In the genomic region with DNA sequence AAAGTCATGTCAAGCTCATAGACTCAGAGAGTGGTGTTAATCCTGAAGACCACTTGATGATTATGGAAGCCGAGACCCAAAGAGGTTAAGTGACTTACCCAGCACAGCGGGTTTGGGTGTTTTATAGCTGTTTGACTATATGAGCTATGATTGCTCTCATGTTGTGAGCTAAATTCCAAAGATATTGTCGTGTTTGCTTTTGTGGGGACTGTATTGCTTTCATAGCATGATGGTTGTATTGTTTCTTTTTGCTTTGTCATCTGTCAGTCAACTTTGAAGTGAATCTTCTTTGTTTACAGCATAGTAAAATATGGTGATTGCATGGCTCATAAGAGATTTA, we compare ENCODE assay signal across 20 cellular contexts. TPM values are rescaled to one million over a fixed set of nuclear protein-coding genes. Genes with fewer than 3 reads are reported as not detected.
DNase-seq lines count a peak whose midpoint lies in the region; ATAC-seq, FAIRE-seq and TF ChIP-seq lines count a peak whose summit lies in the region.
"Had no signal": no experiment of that assay in that cellular context is flagged by ENCODE, and none has a peak within 500 bp of the region (broad histone marks: within the 10 kb centered on the region; RNA-seq: fewer than 3 reads in every experiment).

No MANE protein-coding gene starts in this region.

- no peak for FAIRE-seq in K562 (lab: Jason Lieb, UNC)
- FAIRE-seq: D721Med had no signal

- no peaks in the 10 kb centered on the region for H3K36me3 ChIP-seq in HUES48 (ENCODE audit: control insufficient read depth, insufficient read depth, low read length)
- H3K36me3 ChIP-seq in K562 (ENCODE audit: control insufficient read depth, insufficient read depth, low read length) = peaks cover 9% of the 10 kb centered on the region; the same call in 2 of the 3 replicates
- H3K36me3 ChIP-seq: SJCRH30 had no signal

- peaks cover 31% of the 10 kb centered on the region for H3K4me1 ChIP-seq in HUES48 (ENCODE audit: control insufficient read depth, insufficient read depth, low read length)
- H3K4me1 ChIP-seq in K562 (replicated peaks in 1 of 2; ENCODE audit: control insufficient read depth in 2 of 2, insufficient read depth in 2 of 2, low read length in 2 of 2) = peaks cover 5% of the 10 kb centered on the region in 2 experiments; a peak in 4 of 5 replicates

- BruUV-seq in Calu3 (replicated peaks; lab: Mats Ljungman, UMichigan) = no TSS peak
- BruUV-seq in K562 (replicated peaks; lab: Mats Ljungman, UMichigan) = no TSS peak

- WGBS in K562 (ENCODE audit: insufficient coverage, low coverage, missing lambda C conversion rate) = 83% methylated on average over 3 of the region's 3 CpGs

- no peak for TF ChIP-seq RAD21 in K562 (CRISPR knock-in tag; conservative IDR thresholded peaks at IDR 0.05 in 1 of 2, IDR thresholded peaks at IDR 0.05 in 1 of 2)

- H3K79me2 ChIP-seq in K562 (ENCODE audit: control insufficient read depth, insufficient read depth, low read length) = peaks cover 64% of the 10 kb centered on the region

- H3K27ac ChIP-seq in HUES48 (ENCODE audit: low read depth, low read length) = peak overlapping the region; percentile 40
- no peak overlapping the region for H3K27ac ChIP-seq in K562 (ENCODE audit: extremely low read depth, low read depth, low read length)
- H3K27ac ChIP-seq: SJCRH30 had no signal

- no peak for DNase-seq in Calu3
- no peak for DNase-seq in K562 (ENCODE audit: extremely low read depth in 1 of 4, low spot score in 3 of 4)
- DNase-seq in natural killer cell treated with Interleukin-12 subunit alpha and Interleukin-12 subunit beta and Interleukin-15 and Interleukin-18, amount 100 ng/mL, for 72 hours (ENCODE audit: low spot score) = no peak
- DNase-seq in NCI-H446 treated with DMSO at 0.1 percent for 48 hours (lab: John Stamatoyannopoulos, UW) = no peak
- no peak for DNase-seq in occipital lobe (lab: John Stamatoyannopoulos, UW)
- no peak for DNase-seq in effector CD8-positive, alpha-beta T cell (lab: John Stamatoyannopoulos, UW)
- DNase-seq: ACHN; CD4-positive, alpha-beta T cell; DMS79 treated with DMSO at 0.1 percent for 48 hours; GF-D8; Kasumi-1; NCI-H1105 treated with DMSO at 0.1 percent for 48 hours; NCI-H187 treated with DMSO at 0.1 percent for 48 hours; NCI-H2171; RPMI8226; SJCRH30 had no signal

- peaks cover 15% of the 10 kb centered on the region; the same call in 1 of the 2 replicates for H4K20me1 ChIP-seq in K562 (replicated peaks; ENCODE audit: control insufficient read depth, insufficient read depth, low read length)

- TF ChIP-seq EP300 in K562 (IDR thresholded peaks at IDR 0.05; ENCODE audit: low read length) = no peak

- intact Hi-C loops in Calu3 (cut with micrococcal nuclease; ENCODE audit: unreplicated experiment) = no loop called here
- intact Hi-C loops in K562 (cut with micrococcal nuclease) = no loop called here

- H3K27me3 Mint-ChIP-seq in Calu3 (ENCODE audit: unreplicated experiment) (no peaks in the 10 kb centered on the region), nephron (ENCODE audit: low read depth) (no peaks in the 10 kb centered on the region)
- no peaks in the 10 kb centered on the region for H3K27me3 Mint-ChIP-seq in natural killer cell treated with Interleukin-12 subunit alpha and Interleukin-12 subunit beta and Interleukin-15 and Interleukin-18, amount 100 ng/mL, for 72 hours
- H3K27me3 Mint-ChIP-seq: B cell; CD4-positive, alpha-beta T cell had no signal

- H3K36me3 Mint-ChIP-seq in Calu3 (ENCODE audit: insufficient read depth, unreplicated experiment) = peaks cover 22% of the 10 kb centered on the region
- no peaks in the 10 kb centered on the region for H3K36me3 Mint-ChIP-seq in nephron (ENCODE audit: low read depth)
- no peaks in the 10 kb centered on the region for H3K36me3 Mint-ChIP-seq in natural killer cell treated with Interleukin-12 subunit alpha and Interleukin-12 subunit beta and Interleukin-15 and Interleukin-18, amount 100 ng/mL, for 72 hours

- no peak overlapping the region for H3K4me3 Mint-ChIP-seq in Calu3 (ENCODE audit: low read depth, unreplicated experiment)
- no peak overlapping the region for H3K4me3 Mint-ChIP-seq in nephron
- H3K4me3 Mint-ChIP-seq in natural killer cell treated with Interleukin-12 subunit alpha and Interleukin-12 subunit beta and Interleukin-15 and Interleukin-18, amount 100 ng/mL, for 72 hours = no peak overlapping the region
- H3K4me3 Mint-ChIP-seq: B cell; CD4-positive, alpha-beta T cell had no signal

- POLR2A ChIA-PET in K562 (lab: Yijun Ruan, JAX) = interaction anchor here (0.7 kb wide), 1 partner anchor 26 kb away, joined by 3 read pairs; no protein-coding TSS in a partner anchor

- TF ChIP-seq POLR2A in K562 (conservative IDR thresholded peaks at IDR 0.05) = no peak

- no peak for TF ChIP-seq CTCF in Calu3 (IDR thresholded peaks at IDR 0.05; ENCODE audit: unreplicated experiment)
- no peak for TF ChIP-seq CTCF in K562 (IDR thresholded peaks at IDR 0.05 in 2 of 3, conservative IDR thresholded peaks at IDR 0.05 in 1 of 3; ENCODE audit: insufficient read depth in 2 of 3, low read depth in 1 of 3, low read length in 3 of 3)
- no peak for TF ChIP-seq CTCF in nephron (IDR thresholded peaks at IDR 0.05; ENCODE audit: unreplicated experiment in 3 of 3)

- ATAC-seq in K562 = no peak
- ATAC-seq in natural killer cell treated with Interleukin-12 subunit alpha and Interleukin-12 subunit beta and Interleukin-15 and Interleukin-18, amount 100 ng/mL, for 72 hours = no peak

- H2AFZ ChIP-seq in K562 (ENCODE audit: low read depth, low read length) = no peak overlapping the region

- in situ Hi-C loops in K562 (cut with MboI) = no loop called here

- H3K27ac Mint-ChIP-seq in Calu3 (ENCODE audit: unreplicated experiment) (peak overlapping the region; percentile 98), nephron (peak overlapping the region; percentile 0 to 62 (median 37))
- no peak overlapping the region for H3K27ac Mint-ChIP-seq in natural killer cell treated with Interleukin-12 subunit alpha and Interleukin-12 subunit beta and Interleukin-15 and Interleukin-18, amount 100 ng/mL, for 72 hours
- H3K27ac Mint-ChIP-seq: B cell; CD4-positive, alpha-beta T cell had no signal

- CTCF ChIA-PET in Calu3 (lab: Charles Lee) (interaction anchor here (1.7 kb wide), 1 partner anchor 9 kb away, joined by 12 read pairs; no protein-coding TSS in a partner anchor), K562 (lab: Yijun Ruan, JAX; ENCODE audit: low intra/inter-chr PET ratio) (interaction anchor here (1.3 kb wide), 1 partner anchor 462 kb away, joined by 5 read pairs; no protein-coding TSS in a partner anchor)

- H3K4me1 Mint-ChIP-seq in Calu3 (ENCODE audit: low read depth, unreplicated experiment) (peaks cover 69% of the 10 kb centered on the region), nephron (peaks cover 42% of the 10 kb centered on the region)
- H3K4me1 Mint-ChIP-seq in natural killer cell treated with Interleukin-12 subunit alpha and Interleukin-12 subunit beta and Interleukin-15 and Interleukin-18, amount 100 ng/mL, for 72 hours (ENCODE audit: low read depth in 2 of 2) = peaks cover 50 to 54% of the 10 kb centered on the region in 2 donors

- H3K9me1 ChIP-seq in K562 (ENCODE audit: control insufficient read depth, insufficient read depth, low read length) = no peaks in the 10 kb centered on the region

- H3K9ac ChIP-seq in HUES48 (ENCODE audit: low read depth, low read length) (no peak overlapping the region), K562 (ENCODE audit: insufficient read depth in 1 of 2, low read depth in 2 of 2, low read length in 2 of 2) (no peak overlapping the region)

- H3K27me3 ChIP-seq in HUES48 (ENCODE audit: control insufficient read depth, insufficient read depth, low read length) (no peaks in the 10 kb centered on the region), K562 (ENCODE audit: control insufficient read depth in 2 of 2, insufficient read depth in 2 of 2, low read length in 2 of 2) (no peaks in the 10 kb centered on the region)
- H3K27me3 ChIP-seq: SJCRH30 had no signal

- no peak overlapping the region for H3K4me2 ChIP-seq in K562 (ENCODE audit: insufficient read depth, low read length)

- H3K4me3 ChIP-seq in HUES48 (ENCODE audit: low read depth, low read length) = no peak overlapping the region
- H3K4me3 ChIP-seq in K562 = no peak overlapping the region
- H3K4me3 ChIP-seq: SJCRH30 had no signal

- H3K9me3 Mint-ChIP-seq in Calu3 (ENCODE audit: low read depth, unreplicated experiment) (no peaks in the 10 kb centered on the region), nephron (no peaks in the 10 kb centered on the region)
- no peaks in the 10 kb centered on the region for H3K9me3 Mint-ChIP-seq in natural killer cell treated with Interleukin-12 subunit alpha and Interleukin-12 subunit beta and Interleukin-15 and Interleukin-18, amount 100 ng/mL, for 72 hours
- H3K9me3 Mint-ChIP-seq: CD4-positive, alpha-beta T cell had no signal

- H3K9me3 ChIP-seq in HUES48 (ENCODE audit: control insufficient read depth, insufficient read depth, low read length) (no peaks in the 10 kb centered on the region), K562 (replicated peaks; ENCODE audit: control insufficient read depth, insufficient read depth, low read depth, low read length) (no peaks in the 10 kb centered on the region)
- H3K9me3 ChIP-seq: SJCRH30 had no signal

RNA-seq across cellular contexts. Expression of gene NF2, which starts 23.7 kb away (rescaled TPM):
- total RNA-seq in Calu3 (2022) = 117 and 132 TPM in 2 replicates
- 30.7 and 40.6 TPM in 2 replicates for total RNA-seq in K562 (2011; cell fraction: chromatin; rRNA removed; ENCODE audit: low replicate concordance)
- total RNA-seq in K562 (2011; cell fraction: nucleolus; rRNA removed) = 21.0 and 23.7 TPM in 2 replicates
- total RNA-seq in K562 (2011; cell fraction: nucleoplasm; rRNA removed) = 26.1 and 26.9 TPM in 2 replicates
- 20.2 and 24.9 TPM in 2 replicates for total RNA-seq in K562 (2014; rRNA removed)
- total RNA-seq in K562 (2014; rRNA removed; fragmentation: Illumina TruSeq; extraction: Trizol) = 21.7 and 22.4 TPM in 2 replicates
- 19.5 and 20.0 TPM in 2 replicates for total RNA-seq in K562 (2015; rRNA removed; fragmentation: Illumina TruSeq; extraction: Trizol)
- total RNA-seq in K562 (2021) = 32.5 and 33.8 TPM in 2 replicates
- polyA plus RNA-seq in K562 (2011; rRNA removed) = 11.8 and 15.2 TPM in 2 replicates
- 9.0 and 14.5 TPM in 2 replicates for polyA plus RNA-seq in K562 (2011; cell fraction: cytosol; rRNA removed)
- polyA plus RNA-seq in K562 (2011; cell fraction: nucleus; rRNA removed) = 6.9 and 8.0 TPM in 2 replicates
- 5.3 and 7.7 TPM in 2 replicates for polyA plus RNA-seq in K562 (2012)
- polyA plus RNA-seq in K562 (2014; fragmentation: Illumina TruSeq; extraction: Trizol) = 9.1 TPM in 2 replicates
- polyA plus RNA-seq in K562 (2014; fragmentation: Nextera tagmentation; extraction: Ambion mirVana) = 1 to 10 TPM; 2.2 to 2.8 TPM
- 11.5 and 14.2 TPM in 2 replicates for polyA plus RNA-seq in K562 (2014; rRNA removed)
- polyA minus RNA-seq in K562 (2011; rRNA and poly(A)+ RNA removed) = 28.1 and 37.4 TPM in 2 replicates
- polyA minus RNA-seq in K562 (2011; cell fraction: cytosol; rRNA and poly(A)+ RNA removed) = 16.1 and 17.8 TPM in 2 replicates
- 8.5 and 14.0 TPM in 2 replicates for polyA minus RNA-seq in K562 (2011; cell fraction: nucleus; rRNA and poly(A)+ RNA removed)
- 10 to 100 TPM; 58.2 to 70.9 TPM for total RNA-seq in natural killer cell treated with Interleukin-12 subunit alpha and Interleukin-12 subunit beta and Interleukin-15 and Interleukin-18, amount 100 ng/mL, for 72 hours
- total RNA-seq in occipital lobe = 41.6 TPM

RNA-seq across cellular contexts. Expression of gene NIPSNAP1, which starts 46.3 kb away (rescaled TPM):
- 115 and 117 TPM in 2 replicates for total RNA-seq in Calu3 (2022)
- 25.2 and 45.8 TPM in 2 replicates for total RNA-seq in K562 (2011; cell fraction: chromatin; rRNA removed; ENCODE audit: low replicate concordance)
- 29.2 and 30.9 TPM in 2 replicates for total RNA-seq in K562 (2011; cell fraction: nucleolus; rRNA removed)
- 33.9 and 44.9 TPM in 2 replicates for total RNA-seq in K562 (2011; cell fraction: nucleoplasm; rRNA removed)
- 22.4 and 27.9 TPM in 2 replicates for total RNA-seq in K562 (2014; rRNA removed)
- 26.0 and 27.3 TPM in 2 replicates for total RNA-seq in K562 (2014; rRNA removed; fragmentation: Illumina TruSeq; extraction: Trizol)
- 21.0 and 21.4 TPM in 2 replicates for total RNA-seq in K562 (2015; rRNA removed; fragmentation: Illumina TruSeq; extraction: Trizol)
- 24.1 and 24.8 TPM in 2 replicates for total RNA-seq in K562 (2021)
- 55.0 and 57.1 TPM in 2 replicates for polyA plus RNA-seq in K562 (2011; rRNA removed)
- polyA plus RNA-seq in K562 (2011; cell fraction: cytosol; rRNA removed) = 39.0 and 41.9 TPM in 2 replicates
- polyA plus RNA-seq in K562 (2011; cell fraction: nucleus; rRNA removed) = 26.0 and 27.4 TPM in 2 replicates
- polyA plus RNA-seq in K562 (2012) = 27.7 and 40.8 TPM in 2 replicates
- polyA plus RNA-seq in K562 (2014; fragmentation: Illumina TruSeq; extraction: Trizol) = 31.9 and 35.0 TPM in 2 replicates
- polyA plus RNA-seq in K562 (2014; fragmentation: Nextera tagmentation; extraction: Ambion mirVana) = 10 to 100 TPM; 10.2 to 13.5 TPM
- polyA plus RNA-seq in K562 (2014; rRNA removed) = 26.4 and 32.0 TPM in 2 replicates
- polyA minus RNA-seq in K562 (2011; rRNA and poly(A)+ RNA removed) = 24.9 and 25.8 TPM in 2 replicates
- polyA minus RNA-seq in K562 (2011; cell fraction: cytosol; rRNA and poly(A)+ RNA removed) = 19.2 and 21.1 TPM in 2 replicates
- 7.9 and 11.9 TPM in 2 replicates for polyA minus RNA-seq in K562 (2011; cell fraction: nucleus; rRNA and poly(A)+ RNA removed)
- 10 to 100 TPM; 20.3 to 21.4 TPM for total RNA-seq in natural killer cell treated with Interleukin-12 subunit alpha and Interleukin-12 subunit beta and Interleukin-15 and Interleukin-18, amount 100 ng/mL, for 72 hours
- 65.4 TPM for total RNA-seq in occipital lobe

Comparison
In these comparisons a context has a peak if more than half of its experiments do, and no peak if none do; other contexts are left out.
1. H3K27ac Mint-ChIP-seq: peak in Calu3 (single experiment) and nephron (3 of 3); none in natural killer cell treated with Interleukin-12 subunit alpha and Interleukin-12 subunit beta and Interleukin-15 and Interleukin-18, amount 100 ng/mL, for 72 hours (0 of 2).